25 cellular contexts compared by ENCODE assay signal in the genomic region with DNA sequence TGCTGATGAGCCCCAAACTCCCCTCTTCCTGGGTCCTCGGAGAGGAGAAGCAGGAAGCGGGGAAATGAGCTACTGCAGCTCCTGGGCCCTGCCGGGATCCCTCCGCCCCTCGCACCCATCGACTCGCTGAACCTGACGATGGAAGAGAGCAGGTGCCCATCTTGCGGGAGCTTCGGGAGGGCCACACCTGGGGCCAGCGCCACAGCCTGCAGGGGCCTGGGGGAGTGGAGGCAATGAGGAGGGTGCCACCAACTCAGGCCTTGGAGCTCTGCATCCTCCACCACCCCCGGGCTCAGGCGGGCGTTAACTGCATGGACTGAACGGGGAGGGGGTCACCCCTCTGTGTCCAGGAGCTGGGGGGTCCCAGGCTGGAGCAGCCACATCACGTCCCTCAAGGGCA.
"Had no signal": no experiment of that assay in that cellular context is flagged by ENCODE, and none has a peak within 500 bp of the region (broad histone marks: within the 10 kb centered on the region; RNA-seq: fewer than 3 reads in every experiment).

No MANE protein-coding gene starts in this region.

- H3K9me3 Mint-ChIP-seq: natural killer cell; nephron progenitor cell; stimulated activated effector memory CD8-positive, alpha-beta T cell treated with anti-CD3 and anti-CD28 coated beads, Interleukin-12 subunit alpha, Interleukin-12 subunit beta, amount 100 ng/mL, for 72 hours; stimulated activated naive CD8-positive, alpha-beta T cell treated with anti-CD3 and anti-CD28 coated beads, Interleukin-15, amount 100 ng/mL, for 72 hours; type B pancreatic cell had no signal

- FAIRE-seq: keratinocyte had no signal

- H3K36me3 Mint-ChIP-seq: natural killer cell had no signal

- ATAC-seq: left colon; left lung; natural killer cell; sciatic nerve; stimulated activated effector memory CD8-positive, alpha-beta T cell treated with anti-CD3 and anti-CD28 coated beads, Interleukin-12 subunit alpha, Interleukin-12 subunit beta, amount 100 ng/mL, for 72 hours; stimulated activated naive CD8-positive, alpha-beta T cell treated with anti-CD3 and anti-CD28 coated beads, Interleukin-15, amount 100 ng/mL, for 72 hours had no signal

- H3K4me3 ChIP-seq: left lung, lower lobe of right lung, ovary, right atrium auricular region, skin epidermis, tibial nerve, uterus had no signal

- H3K27ac ChIP-seq: left lung, lower lobe of right lung, ovary, right atrium auricular region, skin epidermis, tibial nerve, uterus had no signal

- H3K27me3 Mint-ChIP-seq: progenitor cell of endocrine pancreas; stimulated activated naive CD8-positive, alpha-beta T cell treated with anti-CD3 and anti-CD28 coated beads, Interleukin-15, amount 100 ng/mL, for 72 hours; type B pancreatic cell had no signal

- H3K36me3 ChIP-seq: ovary, uterus had no signal

- H3K27ac Mint-ChIP-seq: natural killer cell; stimulated activated effector memory CD8-positive, alpha-beta T cell treated with anti-CD3 and anti-CD28 coated beads, Interleukin-12 subunit alpha, Interleukin-12 subunit beta, amount 100 ng/mL, for 72 hours; stimulated activated naive CD8-positive, alpha-beta T cell treated with anti-CD3 and anti-CD28 coated beads, Interleukin-15, amount 100 ng/mL, for 72 hours; type B pancreatic cell had no signal

- H3K4me1 ChIP-seq: lower lobe of right lung, right atrium auricular region, uterus had no signal

- DNase-seq: hippocampal formation; left colon; left lung; lower lobe of right lung; mammary epithelial cell; mesenchymal stem cell; natural killer cell; nephron progenitor cell; ovary; stimulated activated CD4-positive, alpha-beta T cell treated with anti-CD3 and anti-CD28 coated beads, Interleukin-12 subunit alpha, Interleukin-12 subunit beta, amount 100 ng/mL, for 4 hours; stimulated activated CD4-positive, alpha-beta T cell treated with anti-CD3 and anti-CD28 coated beads, Interleukin-15, amount 100 ng/mL, for 24 hours; stimulated activated CD4-positive, alpha-beta T cell treated with anti-CD3 and anti-CD28 coated beads, Interleukin-2, amount 100 ng/mL, for 24 hours; stimulated activated CD4-positive, alpha-beta T cell treated with anti-CD3 and anti-CD28 coated beads, Interleukin-4, amount 100 ng/mL, for 1 hour; stimulated activated naive CD4-positive, alpha-beta T cell treated with Interleukin-2 at 50 U/mL for 16 hours; stimulated activated naive CD8-positive, alpha-beta T cell treated with anti-CD3 and anti-CD28 coated beads, Interleukin-15, amount 100 ng/mL, for 72 hours; substantia nigra; uterus had no signal

- H3K9me3 ChIP-seq: left lung, lower lobe of right lung, ovary, right atrium auricular region, tibial nerve, uterus had no signal

- H3K27me3 ChIP-seq: left lung, ovary, right atrium auricular region, tibial nerve, uterus had no signal

- H3K4me3 Mint-ChIP-seq: natural killer cell; nephron progenitor cell; stimulated activated effector memory CD8-positive, alpha-beta T cell treated with anti-CD3 and anti-CD28 coated beads, Interleukin-12 subunit alpha, Interleukin-12 subunit beta, amount 100 ng/mL, for 72 hours; stimulated activated naive CD8-positive, alpha-beta T cell treated with anti-CD3 and anti-CD28 coated beads, Interleukin-15, amount 100 ng/mL, for 72 hours; type B pancreatic cell had no signal
